In genomic region chr20:50226093-50226974, GRCh38 we compare ENCODE assay signal across 10 cellular contexts. TPM values are rescaled to one million over a fixed set of nuclear protein-coding genes. Genes with fewer than 3 reads are reported as not detected.
A peak's percentile ranks its signal among the peaks of the same experiment; 100 is the strongest.
DNase-seq lines count a peak whose midpoint lies in the region; ATAC-seq and TF ChIP-seq lines count a peak whose summit lies in the region.
"Had no signal": no experiment of that assay in that cellular context is flagged by ENCODE, and none has a peak within 500 bp of the region (broad histone marks: within the 10 kb centered on the region; RNA-seq: fewer than 3 reads in every experiment).

No MANE protein-coding gene starts in this region.

- no CpG with 5 or more reads among the region's 13 CpGs for WGBS in trophoblast cell (ENCODE audit: extremely low coverage, insufficient coverage, insufficient read length)

- peaks cover 0 to 9% (median 0%) of the 10 kb centered on the region in 11 experiments; a peak in 4 of 22 replicates for H3K9me3 ChIP-seq in BLaER1 treated with 17β-estradiol and CSF1 and Interleukin-3, amounts not matched to agents 10 nM and 100 nM (replicated peaks in 1 of 11)
- H3K9me3 ChIP-seq in MG63: no peaks in the 10 kb centered on the region
- no peaks in the 10 kb centered on the region for H3K9me3 ChIP-seq in trophoblast cell (ENCODE audit: insufficient read depth, low read depth, low read length)

- no peak overlapping the region for H4K12ac ChIP-seq in trophoblast cell (ENCODE audit: low read depth, low read length)

- H3K9ac ChIP-seq in BLaER1 treated with 17β-estradiol and CSF1 and Interleukin-3, amounts not matched to agents 10 nM and 100 nM: peak overlapping the region in 4 of 11 experiments; percentile 1 to 48 (median 37); a peak in 3 of 22 replicates
- H3K9ac ChIP-seq in trophoblast cell (ENCODE audit: low read length): no peak overlapping the region

- no peaks in the 10 kb centered on the region for H3K27me3 ChIP-seq in BLaER1 treated with 17β-estradiol and CSF1 and Interleukin-3, amounts not matched to agents 10 nM and 100 nM
- H3K27me3 ChIP-seq in MG63 (no peaks in the 10 kb centered on the region), trophoblast cell (ENCODE audit: insufficient read depth, low read length) (no peaks in the 10 kb centered on the region)

- no peaks in the 10 kb centered on the region for H4K20me1 ChIP-seq in BLaER1 treated with 17β-estradiol and CSF1 and Interleukin-3, amounts not matched to agents 10 nM and 100 nM

- H4K8ac ChIP-seq in trophoblast cell (ENCODE audit: low read depth, low read length): no peak overlapping the region

- H2BK12ac ChIP-seq in trophoblast cell (ENCODE audit: low read length): peak overlapping the region; percentile 15

- no peak for ATAC-seq in GM18519 (IDR thresholded peaks at IDR 0.05; ENCODE audit: low FRiP score, unreplicated experiment)
- no peak for ATAC-seq in GM18505 (IDR thresholded peaks at IDR 0.05; ENCODE audit: unreplicated experiment)

- peaks cover 2% of the 10 kb centered on the region for H3K79me1 ChIP-seq in trophoblast cell (ENCODE audit: low read length)

- no peak overlapping the region for H3K18ac ChIP-seq in trophoblast cell (ENCODE audit: low read length)

- H2AK5ac ChIP-seq in trophoblast cell (ENCODE audit: low read length): peak overlapping the region; percentile 22

- H3K14ac ChIP-seq in trophoblast cell (ENCODE audit: low read length): no peak overlapping the region

- TF ChIP-seq CTCF in choroid plexus epithelial cell (conservative IDR thresholded peaks at IDR 0.05; ENCODE audit: low read depth, low read length): no peak

- no peak overlapping the region for H2AFZ ChIP-seq in trophoblast cell (ENCODE audit: insufficient read depth, low read length, poor library complexity)

- no peak overlapping the region for H3K4ac ChIP-seq in trophoblast cell (ENCODE audit: low read depth, low read length)

- no peak overlapping the region for H3K23ac ChIP-seq in trophoblast cell (ENCODE audit: low read length)

- H2BK120ac ChIP-seq in trophoblast cell (ENCODE audit: insufficient read depth, low read length, poor library complexity): peak overlapping the region; percentile 6

- peaks cover 10 to 86% (median 46%) of the 10 kb centered on the region in 10 experiments; a peak in 19 of 20 replicates for H3K4me1 ChIP-seq in BLaER1 treated with 17β-estradiol and CSF1 and Interleukin-3, amounts not matched to agents 10 nM and 100 nM
- H3K4me1 ChIP-seq in trophoblast cell (ENCODE audit: control insufficient read depth in 1 of 2, insufficient read depth in 2 of 2, low read length in 2 of 2): peaks cover 6 to 8% of the 10 kb centered on the region in 2 experiments

- no peaks in the 10 kb centered on the region for H3K79me2 ChIP-seq in trophoblast cell (ENCODE audit: control insufficient read depth, insufficient read depth, low read length, poor library complexity)

- no peak overlapping the region for H2BK5ac ChIP-seq in trophoblast cell (ENCODE audit: low read depth, low read length, poor library complexity)

- peak overlapping the region; percentile 8 for H4K91ac ChIP-seq in trophoblast cell (ENCODE audit: low read depth, low read length)

- peak overlapping the region in 5 of 11 experiments; percentile 5 to 81 (median 69); a peak in 8 of 22 replicates for H3K27ac ChIP-seq in BLaER1 treated with 17β-estradiol and CSF1 and Interleukin-3, amounts not matched to agents 10 nM and 100 nM
- no peak overlapping the region for H3K27ac ChIP-seq in trophoblast cell (ENCODE audit: low read depth, low read length)
- H3K27ac ChIP-seq: VCaP had no signal

- peak overlapping the region in 8 of 11 experiments; percentile 9 to 78 (median 68); a peak in 13 of 22 replicates for H3K4me2 ChIP-seq in BLaER1 treated with 17β-estradiol and CSF1 and Interleukin-3, amounts not matched to agents 10 nM and 100 nM
- no peak overlapping the region for H3K4me2 ChIP-seq in trophoblast cell (ENCODE audit: low read length)

- no peaks in the 10 kb centered on the region for H3K36me3 ChIP-seq in BLaER1 treated with 17β-estradiol and CSF1 and Interleukin-3, amounts not matched to agents 10 nM and 100 nM
- H3K36me3 ChIP-seq in MG63 (no peaks in the 10 kb centered on the region), trophoblast cell (ENCODE audit: control insufficient read depth in 1 of 2, insufficient read depth in 2 of 2, low read length in 2 of 2) (no peaks in the 10 kb centered on the region)

- no peak for TF ChIP-seq POLR2A in GM18505 (IDR thresholded peaks at IDR 0.05; ENCODE audit: borderline replicate concordance, extremely low read depth, insufficient read depth, insufficient read length)

- H3K4me3 ChIP-seq in BLaER1 treated with 17β-estradiol and CSF1 and Interleukin-3, amounts not matched to agents 10 nM and 100 nM: no peak overlapping the region
- H3K4me3 ChIP-seq in MG63 (no peak overlapping the region), choroid plexus epithelial cell (ENCODE audit: low read depth, low read length) (no peak overlapping the region), trophoblast cell (ENCODE audit: low read depth, low read length) (no peak overlapping the region)

- DNase-seq in MG63 (peak; percentile 84), choroid plexus epithelial cell (ENCODE audit: low read depth) (peak; percentile 48), trophoblast cell (peak; percentile 27 to 52), retina (no peak), DMS79 (lab: John Stamatoyannopoulos, UW) (no peak)
- DNase-seq: NCI-H1092 treated with DMSO at 0.1 percent for 48 hours had no signal

RNA-seq across cellular contexts. Expression of gene CEBPB, which starts 35.7 kb away (rescaled TPM):
- total RNA-seq in MG63 (2014; rRNA removed; shearing (Covaris generic); ENCODE audit: low replicate concordance): 22.5 and 46.5 TPM in 2 replicates
- 167 and 177 TPM in 2 replicates for polyA plus RNA-seq in trophoblast cell (2013)

Comparison
In these comparisons a context has a peak if more than half of its experiments do, and no peak if none do; other contexts are left out.
1. DNase-seq: peak in MG63 (single experiment), choroid plexus epithelial cell (single experiment) and trophoblast cell (2 of 2); none in retina (single experiment) and DMS79 (single experiment).